ENCODE assay signal across 9 cellular contexts in the genomic region with DNA sequence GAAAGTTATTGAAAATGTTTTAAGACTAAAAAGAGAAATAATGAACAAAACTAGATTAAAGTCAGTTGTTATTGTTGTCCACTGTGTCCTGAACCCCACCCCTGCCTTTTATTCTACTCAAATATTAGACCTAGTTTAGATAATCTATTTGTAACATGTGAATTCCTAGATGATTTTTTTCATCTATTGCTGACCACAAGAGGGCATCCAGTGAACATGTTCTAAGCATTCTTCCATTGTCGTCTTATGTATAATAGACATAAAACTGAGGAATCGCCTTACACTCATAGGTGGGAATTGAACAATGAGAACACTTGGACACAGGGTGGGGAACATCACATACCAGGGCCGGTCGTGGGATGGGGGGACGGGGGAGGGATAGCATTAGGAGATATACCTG. TPM values are rescaled to one million over a fixed set of nuclear protein-coding genes. Genes with fewer than 3 reads are reported as not detected.
DNase-seq lines count a peak whose midpoint lies in the region; ATAC-seq, FAIRE-seq and TF ChIP-seq lines count a peak whose summit lies in the region.
"Had no signal": no experiment of that assay in that cellular context is flagged by ENCODE, and none has a peak within 500 bp of the region (broad histone marks: within the 10 kb centered on the region; RNA-seq: fewer than 3 reads in every experiment).

No MANE protein-coding gene starts in this region.

- no peak overlapping the region for H2BK120ac ChIP-seq in mesenchymal stem cell (ENCODE audit: low read depth, low read length)

- TF ChIP-seq CTCF in DOHH2 (IDR thresholded peaks at IDR 0.05; ENCODE audit: low read depth, low read length, poor library complexity, severe bottlenecking) (peak; percentile 42), K562 (IDR thresholded peaks at IDR 0.05 in 2 of 3, conservative IDR thresholded peaks at IDR 0.05 in 1 of 3; ENCODE audit: insufficient read depth in 2 of 3, low read depth in 1 of 3, low read length in 3 of 3) (peak; percentile 21 to 35 (median 24); a peak in 3 of 6 replicates)

- H2AFZ ChIP-seq in K562 (ENCODE audit: low read depth, low read length) (no peak overlapping the region), mesenchymal stem cell (ENCODE audit: low read depth, low read length) (no peak overlapping the region)

- H3K36me3 ChIP-seq in DOHH2 (ENCODE audit: control insufficient read depth, low read length): peaks cover 65% of the 10 kb centered on the region
- peaks cover 64% of the 10 kb centered on the region; the same call in 1 of the 3 replicates for H3K36me3 ChIP-seq in K562 (ENCODE audit: control insufficient read depth, insufficient read depth, low read length)
- peaks cover 4 to 9% of the 10 kb centered on the region in 2 experiments for H3K36me3 ChIP-seq in mesenchymal stem cell (ENCODE audit: control insufficient read depth in 1 of 2, insufficient read depth in 2 of 2, low read depth in 1 of 2, low read length in 2 of 2)

- no peak for TF ChIP-seq EP300 in K562 (IDR thresholded peaks at IDR 0.05; ENCODE audit: low read length)

- no peak overlapping the region for H3K27ac ChIP-seq in DOHH2 (ENCODE audit: low read depth, low read length)
- no peak overlapping the region for H3K27ac ChIP-seq in K562 (ENCODE audit: extremely low read depth, low read depth, low read length)
- no peak overlapping the region for H3K27ac ChIP-seq in mesenchymal stem cell (ENCODE audit: low read length, poor library complexity, severe bottlenecking)

- H3K27me3 ChIP-seq in DOHH2 (ENCODE audit: control insufficient read depth, low read length) (no peaks in the 10 kb centered on the region), K562 (ENCODE audit: control insufficient read depth in 2 of 2, insufficient read depth in 2 of 2, low read length in 2 of 2) (no peaks in the 10 kb centered on the region), mesenchymal stem cell (ENCODE audit: control insufficient read depth in 1 of 2, insufficient read depth in 1 of 2, low read length in 2 of 2) (no peaks in the 10 kb centered on the region)

- FAIRE-seq in K562 (lab: Jason Lieb, UNC): no peak

- no peak overlapping the region for H2BK12ac ChIP-seq in mesenchymal stem cell (ENCODE audit: low read length in 2 of 2)

- no peak overlapping the region for H3K14ac ChIP-seq in mesenchymal stem cell (ENCODE audit: low read length in 2 of 2)

- H4K20me1 ChIP-seq in DOHH2 (ENCODE audit: control insufficient read depth, insufficient read depth, low read depth, low read length) (no peaks in the 10 kb centered on the region), K562 (replicated peaks; ENCODE audit: control insufficient read depth, insufficient read depth, low read length) (no peaks in the 10 kb centered on the region)

- H3K27me3 Mint-ChIP-seq in activated CD8-positive, alpha-beta memory T cell treated with anti-CD3 and anti-CD28 coated beads, Interleukin-2, amount 10 ng/mL, durations not matched to agents 7 days and 5 days: no peaks in the 10 kb centered on the region

- no peak overlapping the region for H3K4ac ChIP-seq in mesenchymal stem cell (ENCODE audit: low read depth in 1 of 2, low read length in 2 of 2)

- BruUV-seq in K562 (replicated peaks; lab: Mats Ljungman, UMichigan): no TSS peak

- no peaks in the 10 kb centered on the region for H3F3A ChIP-seq in DOHH2 (ENCODE audit: control insufficient read depth, insufficient read depth)

- WGBS in K562 (ENCODE audit: insufficient coverage, low coverage, missing lambda C conversion rate): 92% methylated on average over 3 of the region's 5 CpGs
- 43% methylated on average over 1 of the region's 5 CpGs for WGBS in mesenchymal stem cell

- H3K9me1 ChIP-seq in K562 (ENCODE audit: control insufficient read depth, insufficient read depth, low read length): no peaks in the 10 kb centered on the region

- no peak overlapping the region for H2BK15ac ChIP-seq in mesenchymal stem cell (ENCODE audit: low read depth, poor library complexity, severe bottlenecking)

- H2BK5ac ChIP-seq in mesenchymal stem cell (ENCODE audit: low read depth, low read length, poor library complexity, severe bottlenecking): no peak overlapping the region

- TF ChIP-seq POLR2A in K562 (conservative IDR thresholded peaks at IDR 0.05): no peak

- peaks cover 3% of the 10 kb centered on the region for H3K79me1 ChIP-seq in mesenchymal stem cell (replicated peaks; ENCODE audit: low read length, poor library complexity, severe bottlenecking)

- no peak overlapping the region for H3K18ac ChIP-seq in mesenchymal stem cell (ENCODE audit: low read depth in 1 of 2, low read length in 2 of 2)

- TF ChIP-seq RAD21 in K562 (CRISPR knock-in tag; conservative IDR thresholded peaks at IDR 0.05 in 1 of 2, IDR thresholded peaks at IDR 0.05 in 1 of 2): peak in 1 of 2 experiments; percentile 50; a peak in 2 of 4 replicates

- no peaks in the 10 kb centered on the region for H3K9me3 ChIP-seq in DOHH2 (ENCODE audit: control insufficient read depth, insufficient read depth, low read length)
- H3K9me3 ChIP-seq in K562 (replicated peaks; ENCODE audit: control insufficient read depth, insufficient read depth, low read depth, low read length): no peaks in the 10 kb centered on the region
- no peaks in the 10 kb centered on the region for H3K9me3 ChIP-seq in mesenchymal stem cell (ENCODE audit: control insufficient read depth, low read length)

- no peaks in the 10 kb centered on the region for H3K4me1 ChIP-seq in DOHH2 (ENCODE audit: control insufficient read depth, low read length)
- no peaks in the 10 kb centered on the region for H3K4me1 ChIP-seq in K562 (replicated peaks in 1 of 2; ENCODE audit: control insufficient read depth in 2 of 2, insufficient read depth in 2 of 2, low read length in 2 of 2)
- no peaks in the 10 kb centered on the region for H3K4me1 ChIP-seq in mesenchymal stem cell (ENCODE audit: control insufficient read depth, insufficient read depth, low read depth, low read length)

- intact Hi-C loops in K562 (cut with micrococcal nuclease): no loop called here

- H3K4me1 Mint-ChIP-seq in activated CD8-positive, alpha-beta memory T cell treated with anti-CD3 and anti-CD28 coated beads, Interleukin-2, amount 10 ng/mL, durations not matched to agents 7 days and 5 days: no peaks in the 10 kb centered on the region

- no peak overlapping the region for H4K8ac ChIP-seq in mesenchymal stem cell (ENCODE audit: low read length)

- peaks cover 6% of the 10 kb centered on the region for H3K36me3 Mint-ChIP-seq in activated CD8-positive, alpha-beta memory T cell treated with anti-CD3 and anti-CD28 coated beads, Interleukin-2, amount 10 ng/mL, durations not matched to agents 7 days and 5 days

- no peak overlapping the region for H3K4me3 Mint-ChIP-seq in activated CD8-positive, alpha-beta memory T cell treated with anti-CD3 and anti-CD28 coated beads, Interleukin-2, amount 10 ng/mL, durations not matched to agents 7 days and 5 days
- H3K4me3 Mint-ChIP-seq: T-helper 1 cell treated with Interleukin-12 subunit alpha and Interleukin-12 subunit beta and Interleukin-4 antibody, amounts not matched to agents 30 μg/mL and 1 μg/mL, for 36 hours had no signal

- DNase-seq in LHCN-M2 (ENCODE audit: low read depth) (peak; percentile 10), K562 (ENCODE audit: extremely low read depth in 1 of 4, low spot score in 3 of 4) (peak in 3 of 4 experiments; percentile 10 to 22 (median 11)), mesenchymal stem cell (peak; percentile 15), HuH-7 (ENCODE audit: low spot score) (no peak)
- no peak for DNase-seq in stimulated activated naive CD4-positive, alpha-beta T cell treated with Interleukin-2 at 50 U/mL for 16 hours (lab: John Stamatoyannopoulos, UW)
- no peak for DNase-seq in activated CD8-positive, alpha-beta memory T cell treated with anti-CD3 and anti-CD28 coated beads, Interleukin-2, amount 10 ng/mL, durations not matched to agents 7 days and 5 days

- POLR2A ChIA-PET in K562 (lab: Yijun Ruan, JAX): no interaction called here

- ATAC-seq in K562 (no peak), GM21360 (IDR thresholded peaks at IDR 0.05; ENCODE audit: unreplicated experiment) (no peak)
- no peak for ATAC-seq in activated CD8-positive, alpha-beta memory T cell treated with anti-CD3 and anti-CD28 coated beads, Interleukin-2, amount 10 ng/mL, durations not matched to agents 7 days and 5 days

- no peak overlapping the region for H3K4me2 ChIP-seq in DOHH2 (ENCODE audit: low read length)
- H3K4me2 ChIP-seq in K562 (ENCODE audit: insufficient read depth, low read length): no peak overlapping the region
- H3K4me2 ChIP-seq in mesenchymal stem cell (ENCODE audit: low read length, poor library complexity, severe bottlenecking): no peak overlapping the region

- CTCF ChIA-PET in K562 (lab: Yijun Ruan, JAX; ENCODE audit: low intra/inter-chr PET ratio): interaction anchor here (0.6 kb wide), 1 partner anchor 526 kb away, joined by 4 read pairs; no protein-coding TSS in a partner anchor
- CTCF ChIA-PET in activated CD8-positive, alpha-beta memory T cell treated with anti-CD3 and anti-CD28 coated beads, Interleukin-2, amount 10 ng/mL, durations not matched to agents 7 days and 5 days (lab: Charles Lee): no interaction called here

- H3K9ac ChIP-seq in K562 (ENCODE audit: insufficient read depth in 1 of 2, low read depth in 2 of 2, low read length in 2 of 2) (no peak overlapping the region), mesenchymal stem cell (ENCODE audit: low read length) (no peak overlapping the region)

- no peak overlapping the region for H2AK5ac ChIP-seq in mesenchymal stem cell (ENCODE audit: low read length, severe bottlenecking)

- no peaks in the 10 kb centered on the region for H3K9me3 Mint-ChIP-seq in activated CD8-positive, alpha-beta memory T cell treated with anti-CD3 and anti-CD28 coated beads, Interleukin-2, amount 10 ng/mL, durations not matched to agents 7 days and 5 days (ENCODE audit: low read depth)
- H3K9me3 Mint-ChIP-seq: T-helper 1 cell treated with Interleukin-12 subunit alpha and Interleukin-12 subunit beta and Interleukin-4 antibody, amounts not matched to agents 30 μg/mL and 1 μg/mL, for 36 hours had no signal

- H3K9me2 ChIP-seq in DOHH2 (replicated peaks; ENCODE audit: control insufficient read depth, low read length): no peaks in the 10 kb centered on the region

- no peak overlapping the region for H3K27ac Mint-ChIP-seq in activated CD8-positive, alpha-beta memory T cell treated with anti-CD3 and anti-CD28 coated beads, Interleukin-2, amount 10 ng/mL, durations not matched to agents 7 days and 5 days
- H3K27ac Mint-ChIP-seq: T-helper 1 cell treated with Interleukin-12 subunit alpha and Interleukin-12 subunit beta and Interleukin-4 antibody, amounts not matched to agents 30 μg/mL and 1 μg/mL, for 36 hours had no signal

- in situ Hi-C loops in K562 (cut with MboI): no loop called here

- no peak overlapping the region for H3K23ac ChIP-seq in mesenchymal stem cell (ENCODE audit: low read length in 2 of 2)

- H3K4me3 ChIP-seq in DOHH2 (ENCODE audit: low read length) (no peak overlapping the region), K562 (no peak overlapping the region), mesenchymal stem cell (ENCODE audit: insufficient read depth in 1 of 2, low read depth in 1 of 2, low read length in 2 of 2) (no peak overlapping the region)

- H3K79me2 ChIP-seq in DOHH2 (ENCODE audit: control insufficient read depth, low read length): no peaks in the 10 kb centered on the region
- no peaks in the 10 kb centered on the region for H3K79me2 ChIP-seq in K562 (ENCODE audit: control insufficient read depth, insufficient read depth, low read length)

- H4K91ac ChIP-seq in mesenchymal stem cell (ENCODE audit: low read length): no peak overlapping the region

RNA-seq across cellular contexts. Expression of a gene that starts 36.4 kb away (rescaled TPM):
- total RNA-seq in LHCN-M2 (2014; rRNA removed): 8.8 and 9.0 TPM in 2 replicates
- polyA plus RNA-seq in LHCN-M2 (2012): 24.2 TPM
- 17.7 and 28.9 TPM in 2 replicates for total RNA-seq in K562 (2011; cell fraction: chromatin; rRNA removed; ENCODE audit: low replicate concordance)
- total RNA-seq in K562 (2011; cell fraction: nucleolus; rRNA removed): 7.0 and 9.9 TPM in 2 replicates
- 23.0 and 26.9 TPM in 2 replicates for total RNA-seq in K562 (2011; cell fraction: nucleoplasm; rRNA removed)
- 24.4 and 28.6 TPM in 2 replicates for total RNA-seq in K562 (2014; rRNA removed)
- total RNA-seq in K562 (2014; rRNA removed; fragmentation: Illumina TruSeq; extraction: Trizol): 56.4 and 64.8 TPM in 2 replicates
- total RNA-seq in K562 (2015; rRNA removed; fragmentation: Illumina TruSeq; extraction: Trizol): 39.3 and 39.5 TPM in 2 replicates
- total RNA-seq in K562 (2021): 96.8 and 98.0 TPM in 2 replicates
- polyA plus RNA-seq in K562 (2011; rRNA removed): 71.5 and 104 TPM in 2 replicates
- 18.6 and 32.6 TPM in 2 replicates for polyA plus RNA-seq in K562 (2011; cell fraction: cytosol; rRNA removed)
- 13.9 and 21.7 TPM in 2 replicates for polyA plus RNA-seq in K562 (2011; cell fraction: nucleus; rRNA removed)
- polyA plus RNA-seq in K562 (2012): 75.7 and 109 TPM in 2 replicates
- 154 and 158 TPM in 2 replicates for polyA plus RNA-seq in K562 (2014; fragmentation: Illumina TruSeq; extraction: Trizol)
- polyA plus RNA-seq in K562 (2014; fragmentation: Nextera tagmentation; extraction: Ambion mirVana): 100 to 1,000 TPM; 120 to 121 TPM
- polyA plus RNA-seq in K562 (2014; rRNA removed): 100 and 106 TPM in 2 replicates
- 74.2 and 78.3 TPM in 2 replicates for polyA minus RNA-seq in K562 (2011; rRNA and poly(A)+ RNA removed)
- 36.2 and 39.2 TPM in 2 replicates for polyA minus RNA-seq in K562 (2011; cell fraction: cytosol; rRNA and poly(A)+ RNA removed)
- polyA minus RNA-seq in K562 (2011; cell fraction: nucleus; rRNA and poly(A)+ RNA removed): 6.2 and 10.9 TPM in 2 replicates
- 21.5 TPM for polyA plus RNA-seq in mesenchymal stem cell (2013, experiment 1 of 2)
- polyA plus RNA-seq in mesenchymal stem cell (2013, experiment 2 of 2): 21.4 TPM
- 10 to 100 TPM; 81.4 to 86.5 TPM for total RNA-seq in activated CD8-positive, alpha-beta memory T cell treated with anti-CD3 and anti-CD28 coated beads, Interleukin-2, amount 10 ng/mL, durations not matched to agents 7 days and 5 days

RNA-seq across cellular contexts. Expression of a gene that starts 50.5 kb away (rescaled TPM):
- total RNA-seq in LHCN-M2 (2014; rRNA removed) (20.8 and 25.8 TPM in 2 replicates), K562 (2014; rRNA removed) (32.6 and 36.0 TPM in 2 replicates), K562 (2014; rRNA removed; fragmentation: Illumina TruSeq; extraction: Trizol) (47.7 and 54.4 TPM in 2 replicates), K562 (2015; rRNA removed; fragmentation: Illumina TruSeq; extraction: Trizol) (38.9 and 41.8 TPM in 2 replicates), K562 (2021) (57.6 and 62.2 TPM in 2 replicates)
- polyA plus RNA-seq in LHCN-M2 (2012): 7.2 TPM
- 12.4 and 37.2 TPM in 2 replicates for total RNA-seq in K562 (2011; cell fraction: chromatin; rRNA removed; ENCODE audit: low replicate concordance)
- total RNA-seq in K562 (2011; cell fraction: nucleolus; rRNA removed): 5.7 and 7.8 TPM in 2 replicates
- 20.0 and 41.1 TPM in 2 replicates for total RNA-seq in K562 (2011; cell fraction: nucleoplasm; rRNA removed)
- polyA plus RNA-seq in K562 (2011; rRNA removed) (37.0 and 48.7 TPM in 2 replicates), K562 (2014; fragmentation: Illumina TruSeq; extraction: Trizol) (48.1 and 62.2 TPM in 2 replicates), K562 (2014; fragmentation: Nextera tagmentation; extraction: Ambion mirVana) (10 to 100 TPM; 41.2 to 54.8 TPM), K562 (2014; rRNA removed) (33.6 and 42.2 TPM in 2 replicates)
- polyA plus RNA-seq in K562 (2011; cell fraction: cytosol; rRNA removed): 4.7 and 14.3 TPM in 2 replicates
- 14.9 and 22.9 TPM in 2 replicates for polyA plus RNA-seq in K562 (2011; cell fraction: nucleus; rRNA removed)
- polyA plus RNA-seq in K562 (2012): 36.2 and 36.6 TPM in 2 replicates
- polyA minus RNA-seq in K562 (2011; rRNA and poly(A)+ RNA removed): 68.9 and 86.2 TPM in 2 replicates
- polyA minus RNA-seq in K562 (2011; cell fraction: cytosol; rRNA and poly(A)+ RNA removed): 24.2 and 25.9 TPM in 2 replicates
- 9.3 and 20.1 TPM in 2 replicates for polyA minus RNA-seq in K562 (2011; cell fraction: nucleus; rRNA and poly(A)+ RNA removed)
- 17.7 TPM for polyA plus RNA-seq in mesenchymal stem cell (2013, experiment 1 of 2)
- 18.3 TPM for polyA plus RNA-seq in mesenchymal stem cell (2013, experiment 2 of 2)
- total RNA-seq in activated CD8-positive, alpha-beta memory T cell treated with anti-CD3 and anti-CD28 coated beads, Interleukin-2, amount 10 ng/mL, durations not matched to agents 7 days and 5 days: 10 to 100 TPM; 28.4 to 47.8 TPM

Comparison
In these comparisons a context has a peak if more than half of its experiments do, and no peak if none do; other contexts are left out.
1. DNase-seq: peak in LHCN-M2 (single experiment), K562 (3 of 4) and mesenchymal stem cell (single experiment); none in stimulated activated naive CD4-positive, alpha-beta T cell treated with Interleukin-2 at 50 U/mL for 16 hours (single experiment), HuH-7 (single experiment) and activated CD8-positive, alpha-beta memory T cell treated with anti-CD3 and anti-CD28 coated beads, Interleukin-2, amount 10 ng/mL, durations not matched to agents 7 days and 5 days (single experiment).